Comparison of ENCODE assay signal across 24 cellular contexts in the genomic region with DNA sequence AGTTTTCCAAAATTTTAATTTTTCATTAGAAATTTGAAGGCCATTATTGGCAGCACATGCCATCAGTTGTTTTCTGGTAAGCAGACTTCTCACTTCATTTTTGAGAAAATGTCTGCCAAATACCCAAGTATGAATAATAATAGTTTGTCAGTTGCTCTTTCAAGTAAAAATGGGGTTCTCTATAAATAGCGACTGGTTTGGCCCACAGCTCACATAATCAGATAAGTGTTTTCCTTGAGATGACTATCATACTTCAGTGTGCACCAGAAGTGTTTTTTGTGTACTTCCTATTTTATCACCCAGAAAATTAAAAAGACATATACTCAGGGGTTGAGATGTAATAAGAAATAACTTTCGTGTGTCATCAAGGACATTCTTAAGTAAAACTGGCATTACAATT.
DNase-seq lines count a peak whose midpoint lies in the region; ATAC-seq, FAIRE-seq and TF ChIP-seq lines count a peak whose summit lies in the region.
"Had no signal": no experiment of that assay in that cellular context is flagged by ENCODE, and none has a peak within 500 bp of the region (broad histone marks: within the 10 kb centered on the region; RNA-seq: fewer than 3 reads in every experiment).

No MANE protein-coding gene starts in this region.

- no peaks in the 10 kb centered on the region for H3K36me3 ChIP-seq in SK-N-SH (replicated peaks in 1 of 2; ENCODE audit: control insufficient read depth in 1 of 2, insufficient read depth in 2 of 2, low read length in 1 of 2)
- no peaks in the 10 kb centered on the region for H3K36me3 ChIP-seq in CD8-positive, alpha-beta memory T cell (ENCODE audit: insufficient read depth, low read length)
- H3K36me3 ChIP-seq: BE2C had no signal

- no peak overlapping the region for H3K4me3 ChIP-seq in SK-N-SH (ENCODE audit: low read depth in 2 of 2, low read length in 1 of 2)
- no peak overlapping the region for H3K4me3 ChIP-seq in NB4 (ENCODE audit: low read depth, low read length)
- H3K4me3 ChIP-seq in choroid plexus epithelial cell (ENCODE audit: low read depth, low read length): no peak overlapping the region
- H3K4me3 ChIP-seq in CD8-positive, alpha-beta memory T cell (ENCODE audit: low read length): no peak overlapping the region

- peaks cover 0 to 1% of the 10 kb centered on the region in 2 experiments; a peak in 1 of 4 replicates for H3K4me1 ChIP-seq in SK-N-SH (ENCODE audit: control insufficient read depth in 1 of 2, insufficient read depth in 2 of 2, low read depth in 1 of 2, low read length in 1 of 2)
- H3K4me1 ChIP-seq in CD8-positive, alpha-beta memory T cell (ENCODE audit: insufficient read depth, low read length): no peaks in the 10 kb centered on the region
- H3K4me1 ChIP-seq: BE2C had no signal

- no peaks in the 10 kb centered on the region for H4K20me1 ChIP-seq in SK-N-SH (ENCODE audit: insufficient read depth)

- H3K27ac Mint-ChIP-seq in CD8-positive, alpha-beta memory T cell: no peak overlapping the region
- H3K27ac Mint-ChIP-seq: CD14-positive monocyte had no signal

- no peaks in the 10 kb centered on the region for H3K79me2 ChIP-seq in SK-N-SH (ENCODE audit: insufficient read depth)

- H3K9me2 ChIP-seq in SK-N-SH: no peaks in the 10 kb centered on the region

- 92% methylated on average over 2 of the region's 2 CpGs for WGBS in SK-N-SH (ENCODE audit: low lambda C conversion rate)

- H3F3A ChIP-seq in SK-N-SH (replicated peaks; ENCODE audit: insufficient read depth): peaks cover 5% of the 10 kb centered on the region

- no peak for TF ChIP-seq POLR2A in GM12892 (IDR thresholded peaks at IDR 0.05; ENCODE audit: low read depth, low read length)
- no peak for TF ChIP-seq POLR2A in NB4 (IDR thresholded peaks at IDR 0.05; ENCODE audit: extremely low read depth, insufficient read length)

- H3K9ac ChIP-seq in SK-N-SH: no peak overlapping the region

- peak overlapping the region in 1 of 2 experiments; percentile 6; a peak in 1 of 4 replicates for H3K27ac ChIP-seq in SK-N-SH (ENCODE audit: low read depth in 2 of 2, low read length in 1 of 2)
- H3K27ac ChIP-seq in CD8-positive, alpha-beta memory T cell (ENCODE audit: low read depth, low read length): no peak overlapping the region
- H3K27ac ChIP-seq: RWPE1 had no signal

- no peak overlapping the region for H3K4me3 Mint-ChIP-seq in CD8-positive, alpha-beta memory T cell
- H3K4me3 Mint-ChIP-seq: CD14-positive monocyte had no signal

- H3K27me3 ChIP-seq in SK-N-SH (ENCODE audit: insufficient read depth): no peaks in the 10 kb centered on the region
- H3K27me3 ChIP-seq in CD8-positive, alpha-beta memory T cell (ENCODE audit: insufficient read depth, low read length, poor library complexity, severe bottlenecking): no peaks in the 10 kb centered on the region
- H3K27me3 ChIP-seq: BE2C had no signal

- CTCF ChIA-PET in SK-N-SH (lab: Yijun Ruan, JAX): no interaction called here
- CTCF ChIA-PET in CD8-positive, alpha-beta memory T cell (lab: Charles Lee): no interaction called here

- H2AFZ ChIP-seq in SK-N-SH (ENCODE audit: low read depth): no peak overlapping the region

- H3K36me3 Mint-ChIP-seq in CD8-positive, alpha-beta memory T cell: peaks cover 0 to 6% (median 0%) of the 10 kb centered on the region in 3 donors

- no peak for ATAC-seq in SK-N-SH treated with all-trans-retinoic acid at 6 μM for 48 hours
- ATAC-seq: Panc1 had no signal

- H3K9me3 Mint-ChIP-seq in CD8-positive, alpha-beta memory T cell: no peaks in the 10 kb centered on the region
- H3K9me3 Mint-ChIP-seq: CD14-positive monocyte had no signal

- TF ChIP-seq CTCF in SK-N-SH (IDR thresholded peaks at IDR 0.05): no peak
- TF ChIP-seq CTCF in NB4 (IDR thresholded peaks at IDR 0.05; ENCODE audit: low read depth, low read length): no peak
- no peak for TF ChIP-seq CTCF in choroid plexus epithelial cell (conservative IDR thresholded peaks at IDR 0.05; ENCODE audit: low read depth, low read length)

- TF ChIP-seq RAD21 in SK-N-SH (IDR thresholded peaks at IDR 0.05; ENCODE audit: low read length): no peak

- peaks cover 0 to 3% (median 2%) of the 10 kb centered on the region in 3 donors for H3K4me1 Mint-ChIP-seq in CD8-positive, alpha-beta memory T cell
- H3K4me1 Mint-ChIP-seq: CD14-positive monocyte had no signal

- peak; percentile 50 for FAIRE-seq in GM12892 (lab: Jason Lieb, UNC)
- FAIRE-seq: G401.6, H1 had no signal

- H3K27me3 Mint-ChIP-seq in CD8-positive, alpha-beta memory T cell: no peaks in the 10 kb centered on the region

- H3K9me3 ChIP-seq in SK-N-SH: no peaks in the 10 kb centered on the region
- H3K9me3 ChIP-seq in CD8-positive, alpha-beta memory T cell (ENCODE audit: low read length): no peaks in the 10 kb centered on the region
- H3K9me3 ChIP-seq: BE2C had no signal

- DNase-seq in SK-N-SH (no peak), GM12892 (ENCODE audit: insufficient read length) (no peak), NB4 (ENCODE audit: low read depth) (peak; percentile 15), choroid plexus epithelial cell (ENCODE audit: low read depth) (peak; percentile 33), cerebellar nuclear complex (lab: John Stamatoyannopoulos, UW) (no peak), COLO829 (ENCODE audit: low spot score) (no peak)
- no peak for DNase-seq in CD8-positive, alpha-beta memory T cell
- DNase-seq: 8988T, ACHN, BE2C, HCEC 1CT, KBM-7, MV-4-11, NCI-H2029, NCI-H446 treated with DMSO at 0.1 percent for 48 hours, NCI-H526 treated with DMSO at 0.1 percent for 48 hours, SHP77, SW 1271 had no signal

- no peak for TF ChIP-seq EP300 in SK-N-SH (IDR thresholded peaks at IDR 0.05; ENCODE audit: borderline replicate concordance in 1 of 2, low read depth in 1 of 2, low read length in 1 of 2)

- POLR2A ChIA-PET in SK-N-SH (lab: Yijun Ruan, JAX): no interaction called here
- POLR2A ChIA-PET in CD8-positive, alpha-beta memory T cell (lab: Charles Lee): no interaction called here

- H3K4me2 ChIP-seq in SK-N-SH: no peak overlapping the region

TF ChIP-seq in SK-N-SH, 30 proteins besides CTCF, POLR2A, EP300 and RAD21:
- peak; percentile 9; the same call in 1 of the 2 replicates for TF ChIP-seq NFIC (IDR thresholded peaks at IDR 0.05; ENCODE audit: borderline replicate concordance)
- TF ChIP-seq, protein P1, sequence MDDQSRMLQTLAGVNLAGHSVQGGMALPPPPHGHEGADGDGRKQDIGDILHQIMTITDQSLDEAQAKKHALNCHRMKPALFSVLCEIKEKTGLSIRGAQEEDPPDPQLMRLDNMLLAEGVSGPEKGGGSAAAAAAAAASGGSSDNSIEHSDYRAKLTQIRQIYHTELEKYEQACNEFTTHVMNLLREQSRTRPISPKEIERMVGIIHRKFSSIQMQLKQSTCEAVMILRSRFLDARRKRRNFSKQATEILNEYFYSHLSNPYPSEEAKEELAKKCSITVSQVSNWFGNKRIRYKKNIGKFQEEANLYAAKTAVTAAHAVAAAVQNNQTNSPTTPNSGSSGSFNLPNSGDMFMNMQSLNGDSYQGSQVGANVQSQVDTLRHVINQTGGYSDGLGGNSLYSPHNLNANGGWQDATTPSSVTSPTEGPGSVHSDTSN (IDR thresholded peaks at IDR 0.05): no peak

TF ChIP-seq in SK-N-SH treated with all-trans-retinoic acid at 6 μM for 48 hours, 23 proteins besides CTCF, POLR2A, EP300 and RAD21:
- no peak for TF ChIP-seq ZNF565 (CRISPR knock-in tag; conservative IDR thresholded peaks at IDR 0.05; ENCODE audit: low read depth)
- no peak for TF ChIP-seq ZNF8 (CRISPR knock-in tag; IDR thresholded peaks at IDR 0.05)
- TF ChIP-seq SNAI2 (CRISPR knock-in tag; IDR thresholded peaks at IDR 0.05): no peak
- TF ChIP-seq TCF4 (CRISPR knock-in tag; IDR thresholded peaks at IDR 0.05; ENCODE audit: borderline replicate concordance): no peak
- TF ChIP-seq OSR1 (CRISPR knock-in tag; IDR thresholded peaks at IDR 0.05): no peak
- TF ChIP-seq ZFP30 (CRISPR knock-in tag; IDR thresholded peaks at IDR 0.05): no peak
- TF ChIP-seq ISL1 (CRISPR knock-in tag; IDR thresholded peaks at IDR 0.05): no peak
- TF ChIP-seq ARNTL (CRISPR knock-in tag; IDR thresholded peaks at IDR 0.05; ENCODE audit: borderline replicate concordance, low read depth): no peak
- TF ChIP-seq, protein P2, sequence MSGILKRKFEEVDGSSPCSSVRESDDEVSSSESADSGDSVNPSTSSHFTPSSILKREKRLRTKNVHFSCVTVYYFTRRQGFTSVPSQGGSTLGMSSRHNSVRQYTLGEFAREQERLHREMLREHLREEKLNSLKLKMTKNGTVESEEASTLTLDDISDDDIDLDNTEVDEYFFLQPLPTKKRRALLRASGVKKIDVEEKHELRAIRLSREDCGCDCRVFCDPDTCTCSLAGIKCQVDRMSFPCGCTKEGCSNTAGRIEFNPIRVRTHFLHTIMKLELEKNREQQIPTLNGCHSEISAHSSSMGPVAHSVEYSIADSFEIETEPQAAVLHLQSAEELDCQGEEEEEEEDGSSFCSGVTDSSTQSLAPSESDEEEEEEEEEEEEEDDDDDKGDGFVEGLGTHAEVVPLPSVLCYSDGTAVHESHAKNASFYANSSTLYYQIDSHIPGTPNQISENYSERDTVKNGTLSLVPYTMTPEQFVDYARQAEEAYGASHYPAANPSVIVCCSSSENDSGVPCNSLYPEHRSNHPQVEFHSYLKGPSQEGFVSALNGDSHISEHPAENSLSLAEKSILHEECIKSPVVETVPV (CRISPR knock-in tag; IDR thresholded peaks at IDR 0.05): no peak
- no peak for TF ChIP-seq PPARA (CRISPR knock-in tag; IDR thresholded peaks at IDR 0.05; ENCODE audit: borderline replicate concordance)

Comparison
In these comparisons a context has a peak if more than half of its experiments do, and no peak if none do; other contexts are left out.
1. DNase-seq: peak in NB4 (single experiment) and choroid plexus epithelial cell (single experiment); none in SK-N-SH (single experiment), GM12892 (single experiment), CD8-positive, alpha-beta memory T cell (0 of 5), cerebellar nuclear complex (0 of 2) and COLO829 (single experiment).